Comparison of ENCODE assay signal across 14 cellular contexts in genomic region chr22:31122196-31122531, GRCh38. TPM values are rescaled to one million over a fixed set of nuclear protein-coding genes. Genes with fewer than 3 reads are reported as not detected.
DNase-seq lines count a peak whose midpoint lies in the region; ATAC-seq and TF ChIP-seq lines count a peak whose summit lies in the region.
"Had no signal": no experiment of that assay in that cellular context is flagged by ENCODE, and none has a peak within 500 bp of the region (broad histone marks: within the 10 kb centered on the region; RNA-seq: fewer than 3 reads in every experiment).

No MANE protein-coding gene starts in this region.

- H3K36me3 Mint-ChIP-seq in osteocyte (ENCODE audit: unreplicated experiment) (no peaks in the 10 kb centered on the region), endodermal cell (ENCODE audit: low read depth) (no peaks in the 10 kb centered on the region)

- no peak overlapping the region for H3K27ac Mint-ChIP-seq in osteocyte (ENCODE audit: unreplicated experiment)
- H3K27ac Mint-ChIP-seq in endodermal cell = no peak overlapping the region
- H3K27ac Mint-ChIP-seq: activated T-helper 2 cell treated with anti-CD3 and anti-CD28 coated beads, Interferon-gamma antibody, Interleukin-2, Interleukin-4, amounts not matched to agents 10 μg/mL and 5 μg/mL and 100 μg/mL, durations not matched to agents 14 hours and 24 hours and 36 hours had no signal

- peaks cover 0 to 7% of the 10 kb centered on the region in 2 donors for H3K4me1 ChIP-seq in ascending aorta
- H3K4me1 ChIP-seq in left ventricle myocardium inferior = peaks cover 58% of the 10 kb centered on the region
- no peaks in the 10 kb centered on the region for H3K4me1 ChIP-seq in endodermal cell (ENCODE audit: control insufficient read depth, insufficient read depth, low read length)

- intact Hi-C loops in ascending aorta (cut with DNase I) = no loop called here
- intact Hi-C loops in left ventricle myocardium inferior (cut with micrococcal nuclease) = no loop called here

- H3K4me1 Mint-ChIP-seq in osteocyte (ENCODE audit: unreplicated experiment) (peaks cover 13% of the 10 kb centered on the region), endodermal cell (no peaks in the 10 kb centered on the region)

- H3K4me3 ChIP-seq in ascending aorta = peak overlapping the region; percentile 47 to 59
- H3K4me3 ChIP-seq in left ventricle myocardium inferior = peak overlapping the region; percentile 72
- no peak overlapping the region for H3K4me3 ChIP-seq in endodermal cell (ENCODE audit: low read length)

- H3K4me3 Mint-ChIP-seq in osteocyte (ENCODE audit: unreplicated experiment) (peak overlapping the region; percentile 57), endodermal cell (no peak overlapping the region)

- H3K9ac ChIP-seq in endodermal cell (ENCODE audit: extremely low read depth, low read length, poor library complexity, severe bottlenecking) = no peak overlapping the region

- no peak for DNase-seq in ascending aorta (ENCODE audit: low spot score in 2 of 2)
- no peak for DNase-seq in left ventricle myocardium inferior
- no peak for DNase-seq in osteocyte (ENCODE audit: extremely low spot score, unreplicated experiment)
- no peak for DNase-seq in endodermal cell
- DNase-seq in dermis blood vessel endothelial cell = no peak
- DNase-seq in superior temporal gyrus (ENCODE audit: extremely low spot score) = no peak
- DNase-seq: activated CD4-positive, alpha-beta T cell treated with anti-CD3 and anti-CD28 coated beads, Interleukin-2, amount 50 U/mL, for 1 hour; stimulated activated CD4-positive, alpha-beta T cell treated with anti-CD3 and anti-CD28 coated beads, Interleukin-15, amount 100 ng/mL, for 24 hours had no signal

- H3K27ac ChIP-seq in C4-2B (peak overlapping the region; percentile 80), ascending aorta (peak overlapping the region in 1 of 2 donors; percentile 65), left ventricle myocardium inferior (replicated peaks) (peak overlapping the region; percentile 93), endodermal cell (ENCODE audit: low read depth, low read length) (no peak overlapping the region)

- H3K9me3 Mint-ChIP-seq in osteocyte (ENCODE audit: unreplicated experiment) (no peaks in the 10 kb centered on the region), endodermal cell (no peaks in the 10 kb centered on the region)
- H3K9me3 Mint-ChIP-seq: activated T-helper 2 cell treated with anti-CD3 and anti-CD28 coated beads, Interferon-gamma antibody, Interleukin-2, Interleukin-4, amounts not matched to agents 10 μg/mL and 5 μg/mL and 100 μg/mL, durations not matched to agents 14 hours and 24 hours and 36 hours had no signal

- H3K27me3 Mint-ChIP-seq in osteocyte (ENCODE audit: unreplicated experiment) (no peaks in the 10 kb centered on the region), endodermal cell (ENCODE audit: insufficient read depth) (peaks cover 11% of the 10 kb centered on the region)

- ATAC-seq in GM21576 (IDR thresholded peaks at IDR 0.05; ENCODE audit: unreplicated experiment) = no peak

- 100% methylated on average over 2 of the region's 2 CpGs for whole genome bisulfite sequencing in endodermal cell (ENCODE audit: insufficient coverage in 1 of 2, insufficient read length in 1 of 2), 2 experiments

- H3K9me3 ChIP-seq in ascending aorta = no peaks in the 10 kb centered on the region
- H3K9me3 ChIP-seq in left ventricle myocardium inferior (replicated peaks) = no peaks in the 10 kb centered on the region
- no peaks in the 10 kb centered on the region for H3K9me3 ChIP-seq in endodermal cell (ENCODE audit: control insufficient read depth, low read length)
- H3K9me3 ChIP-seq: upper lobe of right lung had no signal

- TF ChIP-seq CTCF in C4-2B (conservative IDR thresholded peaks at IDR 0.05) (no peak), ascending aorta (IDR thresholded peaks at IDR 0.05) (no peak), left ventricle myocardium inferior (IDR thresholded peaks at IDR 0.05; ENCODE audit: borderline replicate concordance) (no peak), osteocyte (IDR thresholded peaks at IDR 0.05) (no peak), endodermal cell (conservative IDR thresholded peaks at IDR 0.05) (no peak)

- no peaks in the 10 kb centered on the region for H3K36me3 ChIP-seq in ascending aorta
- no peaks in the 10 kb centered on the region for H3K36me3 ChIP-seq in left ventricle myocardium inferior
- H3K36me3 ChIP-seq in endodermal cell (ENCODE audit: control insufficient read depth, insufficient read depth, low read length) = no peaks in the 10 kb centered on the region
- H3K36me3 ChIP-seq: upper lobe of right lung had no signal

- H3K27me3 ChIP-seq in ascending aorta (no peaks in the 10 kb centered on the region), left ventricle myocardium inferior (ENCODE audit: low read depth) (no peaks in the 10 kb centered on the region), endodermal cell (ENCODE audit: control insufficient read depth, insufficient read depth, low read length, poor library complexity, severe bottlenecking) (no peaks in the 10 kb centered on the region)
- H3K27me3 ChIP-seq: upper lobe of right lung had no signal

RNA-seq across cellular contexts. Expression of gene INPP5J, which starts 0.6 kb away (rescaled TPM):
- total RNA-seq in ascending aorta (1.3 TPM), left ventricle myocardium inferior (20.7 TPM), osteocyte (3.0 and 3.5 TPM in 2 replicates), endodermal cell (1 to 10 TPM; 3.5 to 5.4 TPM), dermis blood vessel endothelial cell (0.33 TPM in 1 of 2 replicates, not detected in the other)
- 2.8 TPM for polyA plus RNA-seq in endodermal cell (2013, experiment 1 of 2)
- 2.0 TPM for polyA plus RNA-seq in endodermal cell (2013, experiment 2 of 2)
- total RNA-seq: T-helper 2 cell treated with Interferon-gamma antibody and Interleukin-4, amounts not matched to agents 100 ng/mL and 5 ng/mL, for 36 hours had no signal

RNA-seq across cellular contexts. Expression of gene SELENOM, which starts 14.8 kb away (rescaled TPM):
- total RNA-seq in ascending aorta (1,262 TPM), left ventricle myocardium inferior (51.5 TPM), osteocyte (176 and 186 TPM in 2 replicates), endodermal cell (10 to 100 TPM in 1 of 2 donors, 1 to 10 TPM in 1; 8.0 to 10.4 TPM), dermis blood vessel endothelial cell (18.7 and 33.7 TPM in 2 replicates)
- polyA plus RNA-seq in endodermal cell (2013, experiment 1 of 2) = 27.7 TPM
- 20.3 TPM for polyA plus RNA-seq in endodermal cell (2013, experiment 2 of 2)

RNA-seq across cellular contexts. Expression of gene PLA2G3, which starts 18.1 kb away (rescaled TPM):
- total RNA-seq in ascending aorta (not detected), left ventricle myocardium inferior (not detected), osteocyte (0.13 TPM in 1 of 2 replicates, not detected in the other), endodermal cell (1 to 10 TPM; 4.1 to 4.6 TPM), dermis blood vessel endothelial cell (not detected in 2 replicates)
- polyA plus RNA-seq in endodermal cell (2013, experiment 1 of 2) = 13.1 TPM
- 15.3 TPM for polyA plus RNA-seq in endodermal cell (2013, experiment 2 of 2)
- total RNA-seq: activated T-helper 2 cell treated with anti-CD3 and anti-CD28 coated beads, Interferon-gamma antibody, Interleukin-2, Interleukin-4, amounts not matched to agents 10 μg/mL and 5 μg/mL and 100 μg/mL, durations not matched to agents 14 hours and 24 hours and 36 hours; aorta; T-helper 2 cell treated with Interferon-gamma antibody and Interleukin-4, amounts not matched to agents 100 ng/mL and 5 ng/mL, for 36 hours had no signal

RNA-seq across cellular contexts. Expression of gene RNF185, which starts 37.8 kb away (rescaled TPM):
- total RNA-seq in ascending aorta (29.8 TPM), left ventricle myocardium inferior (19.2 TPM), osteocyte (32.7 and 34.0 TPM in 2 replicates), endodermal cell (10 to 100 TPM; 18.9 to 21.7 TPM), dermis blood vessel endothelial cell (30.3 and 34.3 TPM in 2 replicates)
- polyA plus RNA-seq in endodermal cell (2013, experiment 1 of 2) = 30.3 TPM
- polyA plus RNA-seq in endodermal cell (2013, experiment 2 of 2) = 28.4 TPM

RNA-seq across cellular contexts. Expression of gene SMTN, which starts 41.0 kb away (rescaled TPM):
- total RNA-seq in ascending aorta (671 TPM), left ventricle myocardium inferior (245 TPM), osteocyte (27.2 and 31.8 TPM in 2 replicates), endodermal cell (10 to 100 TPM; 23.6 to 35.8 TPM), dermis blood vessel endothelial cell (269 and 319 TPM in 2 replicates)
- 31.8 TPM for polyA plus RNA-seq in endodermal cell (2013, experiment 1 of 2)
- 25.8 TPM for polyA plus RNA-seq in endodermal cell (2013, experiment 2 of 2)
